In the genomic region with DNA sequence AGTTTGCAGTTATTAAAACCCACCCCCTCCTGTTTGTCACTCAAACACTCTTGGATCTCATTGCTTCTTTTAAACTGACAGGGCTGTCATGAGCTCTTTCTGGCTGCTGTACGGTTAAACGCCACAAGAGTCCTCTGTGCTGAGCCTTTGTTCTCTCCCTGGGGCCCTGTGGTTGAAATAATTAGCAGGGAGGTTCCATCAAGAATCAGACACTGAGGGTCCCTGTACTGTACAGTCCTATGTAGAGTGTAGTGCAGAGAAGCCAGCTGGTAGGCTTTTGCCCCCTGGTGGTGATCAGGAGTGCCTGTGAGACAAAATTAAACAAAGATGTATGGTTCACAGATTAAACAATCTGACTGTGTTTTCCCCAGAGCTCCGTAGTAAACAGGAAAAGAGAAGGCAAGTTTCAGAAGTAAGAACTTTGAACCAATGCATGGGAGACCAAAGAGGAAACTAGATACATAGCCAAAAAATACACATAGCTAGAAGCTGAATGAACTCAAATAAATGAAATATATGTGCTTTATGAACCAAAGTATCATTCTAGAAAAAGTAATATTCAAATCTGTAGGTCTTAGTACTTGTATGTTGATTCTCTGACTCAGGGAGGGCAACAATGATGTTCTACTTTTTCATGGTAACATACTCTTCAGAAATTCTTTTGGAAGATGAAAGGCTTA, we compare ENCODE assay signal across 8 cellular contexts. TPM values are rescaled to one million over a fixed set of nuclear protein-coding genes. Genes with fewer than 3 reads are reported as not detected.
A peak's percentile ranks its signal among the peaks of the same experiment; 100 is the strongest.
DNase-seq lines count a peak whose midpoint lies in the region; ATAC-seq and TF ChIP-seq lines count a peak whose summit lies in the region.

No MANE protein-coding gene starts in this region.

- peak; percentile 63 for DNase-seq in AG20443 (ENCODE audit: low spot score)
- peak; percentile 85 for DNase-seq in NCI-H2227 treated with DMSO at 0.1 percent for 48 hours (lab: John Stamatoyannopoulos, UW)
- peak; percentile 33 to 67 for DNase-seq in central memory CD8-positive, alpha-beta T cell (ENCODE audit: low spot score in 2 of 2)
- DNase-seq in left colon, result peak; percentile 64 to 72
- peak; percentile 56 to 67 for DNase-seq in stimulated activated CD4-positive, alpha-beta T cell treated with anti-CD3 and anti-CD28 coated beads, Interleukin-2, amount 100 ng/mL, for 24 hours

- H3K36me3 Mint-ChIP-seq in central memory CD8-positive, alpha-beta T cell (ENCODE audit: insufficient read depth), result peaks cover 8% of the 10 kb centered on the region

- TF ChIP-seq CTCF in WI38 (IDR thresholded peaks at IDR 0.05; ENCODE audit: low read depth, low read length), result peak; percentile 83

- H3K4me1 Mint-ChIP-seq in central memory CD8-positive, alpha-beta T cell, result peaks cover 26% of the 10 kb centered on the region

- no peaks in the 10 kb centered on the region for H3K27me3 Mint-ChIP-seq in central memory CD8-positive, alpha-beta T cell

- no peak overlapping the region for H3K27ac Mint-ChIP-seq in central memory CD8-positive, alpha-beta T cell (ENCODE audit: low read depth)

- ATAC-seq in GM18909 (IDR thresholded peaks at IDR 0.05; ENCODE audit: poor library complexity, unreplicated experiment) (peak; percentile 76), HG03342 (IDR thresholded peaks at IDR 0.05; ENCODE audit: unreplicated experiment) (peak; percentile 80), left colon (peak; percentile 50)
- ATAC-seq in central memory CD8-positive, alpha-beta T cell (replicated peaks; ENCODE audit: extremely low read depth, poor library complexity, severe bottlenecking), result peak; percentile 76

- intact Hi-C loops in left colon (cut with DNase I, micrococcal nuclease), result loop anchor here in 1 of 2 donors (5.0 kb wide), 1 partner anchor 124 kb away; no protein-coding TSS in a partner anchor

- H3K9me3 Mint-ChIP-seq in central memory CD8-positive, alpha-beta T cell, result no peaks in the 10 kb centered on the region

- H3K4me3 Mint-ChIP-seq in central memory CD8-positive, alpha-beta T cell, result no peak overlapping the region

- H3K4me3 ChIP-seq in WI38 (ENCODE audit: low read depth, low read length), result peak overlapping the region; percentile 70

RNA-seq across cellular contexts. Expression of gene SSH2, which starts 1.4 kb away (rescaled TPM):
- total RNA-seq in left colon, result 10 to 100 TPM; 36.1 to 41.5 TPM

RNA-seq across cellular contexts. Expression of gene EFCAB5, which starts 10.0 kb away (rescaled TPM):
- total RNA-seq in left colon, result 1 to 10 TPM; 2.4 to 3.4 TPM

Comparison
In these comparisons a context has a peak if more than half of its experiments do, and no peak if none do; other contexts are left out.
1. Peak in every context shown above with its lines: DNase-seq, ATAC-seq and H3K4me3 ChIP-seq.